12 cellular contexts compared by ENCODE assay signal in genomic region chr4:103497692-103498091, GRCh38.
DNase-seq lines count a peak whose midpoint lies in the region; ATAC-seq, FAIRE-seq and TF ChIP-seq lines count a peak whose summit lies in the region.
"Had no signal": no experiment of that assay in that cellular context is flagged by ENCODE, and none has a peak within 500 bp of the region (broad histone marks: within the 10 kb centered on the region; RNA-seq: fewer than 3 reads in every experiment).

No MANE protein-coding gene starts in this region.

- intact Hi-C loops in GM12878 (cut with micrococcal nuclease; ENCODE audit: unreplicated experiment), result no loop called here

- H3K4me3 ChIP-seq in GM12878 (no peak overlapping the region), MG63 (no peak overlapping the region)

- RAD21 ChIA-PET in GM12878 (lab: Charles Lee; ENCODE audit: unreplicated experiment), result no interaction called here

- no peak for TF ChIP-seq POLR2A in GM12878 (IDR thresholded peaks at IDR 0.05; ENCODE audit: low read depth, low read length)

- POLR2A ChIA-PET in GM12878 (lab: Charles Lee), result no interaction called here

- no peak for TF ChIP-seq RAD21 in GM12878 (IDR thresholded peaks at IDR 0.05; ENCODE audit: insufficient read depth, low read depth, low read length)

- H3K9me3 ChIP-seq in GM12878 (replicated peaks; ENCODE audit: control insufficient read depth, insufficient read depth, low read length) (no peaks in the 10 kb centered on the region; the same call in 2 of the 3 replicates), MG63 (no peaks in the 10 kb centered on the region)

- H2AFZ ChIP-seq in GM12878 (ENCODE audit: control insufficient read depth, low read depth, low read length), result no peak overlapping the region

- in situ Hi-C loops in GM12878 (cut with MboI), result no loop called here

- ATAC-seq in GM18873 (IDR thresholded peaks at IDR 0.05; ENCODE audit: low FRiP score, unreplicated experiment) (peak; percentile 46), GM21723 (IDR thresholded peaks at IDR 0.05; ENCODE audit: unreplicated experiment) (peak; percentile 43), HG03103 (IDR thresholded peaks at IDR 0.05; ENCODE audit: low read depth, unreplicated experiment) (peak; percentile 35), GM12878 (peak; percentile 60)
- ATAC-seq: CD8-positive, alpha-beta T cell had no signal

- no peak for TF ChIP-seq CTCF in GM12878 (IDR thresholded peaks at IDR 0.05 in 2 of 3, conservative IDR thresholded peaks at IDR 0.05 in 1 of 3; ENCODE audit: control insufficient read depth in 2 of 3, extremely low read depth in 1 of 3, insufficient read depth in 1 of 3, low read depth in 3 of 3, low read length in 3 of 3)

- WGBS in GM12878 (ENCODE audit: insufficient coverage, insufficient replicate concordance, low lambda C conversion rate, missing lambda C conversion rate), result 7% methylated on average over 1 of the region's 1 CpG

- H3K79me2 ChIP-seq in GM12878 (ENCODE audit: control insufficient read depth, insufficient read depth, low read length), result no peaks in the 10 kb centered on the region

- TF ChIP-seq EP300 in GM12878 (IDR thresholded peaks at IDR 0.05; ENCODE audit: borderline replicate concordance in 1 of 2, control insufficient read depth in 1 of 2, low read depth in 2 of 2, low read length in 2 of 2), result no peak

- FAIRE-seq in GM12878 (lab: Jason Lieb, UNC), result no peak
- FAIRE-seq: islet of Langerhans had no signal

- no TSS peak for BruUV-seq in GM12878 (replicated peaks; lab: Mats Ljungman, UMichigan)

- H3K36me3 ChIP-seq in GM12878 (ENCODE audit: control insufficient read depth in 2 of 2, insufficient read depth in 2 of 2, low read length in 1 of 2) (no peaks in the 10 kb centered on the region), MG63 (no peaks in the 10 kb centered on the region)

- H3K9ac ChIP-seq in GM12878 (ENCODE audit: control insufficient read depth, insufficient read depth, low read length), result no peak overlapping the region

- H3K27ac ChIP-seq in GM12878 (ENCODE audit: control insufficient read depth, insufficient read depth), result no peak overlapping the region

- CTCF ChIA-PET in GM12878 (lab: Yijun Ruan, JAX), result no interaction called here

- peaks cover 16% of the 10 kb centered on the region for H3K4me1 ChIP-seq in GM12878 (ENCODE audit: control insufficient read depth, insufficient read depth, low read length)

- no peaks in the 10 kb centered on the region for H3K27me3 ChIP-seq in GM12878 (replicated peaks in 1 of 2; ENCODE audit: control insufficient read depth in 2 of 2, insufficient read depth in 2 of 2, low read length in 1 of 2)
- no peaks in the 10 kb centered on the region for H3K27me3 ChIP-seq in MG63

- SMC1A ChIA-PET in GM12878 (lab: Charles Lee; ENCODE audit: uncharacterized antibody, unreplicated experiment), result no interaction called here

- DNase-seq in GM12878 (ENCODE audit: low read depth, low spot score), result peak; percentile 11
- no peak for DNase-seq in NCI-H226
- DNase-seq in MG63, result no peak
- no peak for DNase-seq in activated CD4-positive, alpha-beta T cell treated with anti-CD3 and anti-CD28 coated beads, Interleukin-2, amount 50 U/mL, for 48 hours
- DNase-seq in GM19240 (ENCODE audit: insufficient read length, low spot score), result no peak
- DNase-seq: CD8-positive, alpha-beta T cell; cerebellar nuclear complex; NCI-H187 had no signal

- no peaks in the 10 kb centered on the region for H4K20me1 ChIP-seq in GM12878 (ENCODE audit: control insufficient read depth, insufficient read depth)

- peak overlapping the region; percentile 9 for H3K4me2 ChIP-seq in GM12878 (ENCODE audit: control insufficient read depth, insufficient read depth)

TF ChIP-seq in GM12878, 131 proteins besides CTCF, POLR2A, EP300 and RAD21:
- TF ChIP-seq TCF3 (IDR thresholded peaks at IDR 0.05; ENCODE audit: borderline replicate concordance, insufficient read depth, low read depth, low read length) (0 out of 2 replicates have a peak, but pooled peaks have one; percentile 15), YY1 (IDR thresholded peaks at IDR 0.05; ENCODE audit: low read depth, low read length) (0 out of 2 replicates have a peak, but pooled peaks have one; percentile 14), CBX5 (IDR thresholded peaks at IDR 0.05; ENCODE audit: low read depth) (no peak), NRF1 (conservative IDR thresholded peaks at IDR 0.05; ENCODE audit: low read depth, low read length) (no peak), TCF12 (IDR thresholded peaks at IDR 0.05; ENCODE audit: low read depth, low read length) (peak; percentile 16; the same call in 1 of the 2 replicates)
- TF ChIP-seq, protein P1, sequence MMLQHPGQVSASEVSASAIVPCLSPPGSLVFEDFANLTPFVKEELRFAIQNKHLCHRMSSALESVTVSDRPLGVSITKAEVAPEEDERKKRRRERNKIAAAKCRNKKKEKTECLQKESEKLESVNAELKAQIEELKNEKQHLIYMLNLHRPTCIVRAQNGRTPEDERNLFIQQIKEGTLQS (IDR thresholded peaks at IDR 0.05; ENCODE audit: borderline replicate concordance, extremely low read depth, low read depth, low read length), result no peak
